In genomic region chr17:63165420-63165819, GRCh38 we compare ENCODE assay signal across 22 cellular contexts.
"Had no signal": no experiment of that assay in that cellular context is flagged by ENCODE, and none has a peak within 500 bp of the region (broad histone marks: within the 10 kb centered on the region; RNA-seq: fewer than 3 reads in every experiment).

No MANE protein-coding gene starts in this region.

- H3K27ac ChIP-seq: SJSA1, SK-N-MC had no signal

- H3K27me3 ChIP-seq: SJSA1 had no signal

- H3K4me1 ChIP-seq: SJSA1 had no signal

- H3K9me3 Mint-ChIP-seq: IgD-negative memory B cell had no signal

- H3K4me3 ChIP-seq: SJSA1, SK-N-MC had no signal

- H3K27ac Mint-ChIP-seq: IgD-negative memory B cell had no signal

- H3K36me3 ChIP-seq: SJSA1 had no signal

- ATAC-seq: Panc1, PC-3 had no signal

- DNase-seq: KBM-7, NCI-H1092, NCI-H1105 treated with DMSO at 0.1 percent for 48 hours, NCI-H1417 treated with DMSO at 0.1 percent for 48 hours, NCI-H146, NCI-H1694 treated with DMSO at 0.1 percent for 48 hours, NCI-H1930, NCI-H2081, NCI-H2107, NCI-H226, NCI-H446, NCI-H510A, NCI-H524 treated with DMSO at 0.1 percent for 48 hours, NCI-H69, NCI-H774, PC-3, Right ventricle myocardium superior, SIG-M5 had no signal

- H3K9me3 ChIP-seq: SJSA1 had no signal

- H3K4me3 Mint-ChIP-seq: IgD-negative memory B cell had no signal
